Comparison of ENCODE assay signal across 9 cellular contexts in genomic region chr2:239303711-239304532, GRCh38.
DNase-seq lines count a peak whose midpoint lies in the region; ATAC-seq, FAIRE-seq and TF ChIP-seq lines count a peak whose summit lies in the region.
"Had no signal": no experiment of that assay in that cellular context is flagged by ENCODE, and none has a peak within 500 bp of the region (broad histone marks: within the 10 kb centered on the region; RNA-seq: fewer than 3 reads in every experiment).

No MANE protein-coding gene starts in this region.

- peaks cover 100% of the 10 kb centered on the region for H3K79me2 ChIP-seq in DND-41 (ENCODE audit: insufficient read depth, low read length)

- no peak overlapping the region for H3K4me3 ChIP-seq in DND-41 (ENCODE audit: low read depth in 1 of 2, low read length in 2 of 2)

- POLR2A ChIA-PET in WTC11 (lab: Charles Lee): interaction anchor here (1.0 kb wide), 1 partner anchor 97 kb away, joined by 3 read pairs; the partner anchor contains the start of gene HDAC4

- no peak overlapping the region for H3K4me3 Mint-ChIP-seq in WTC11
- H3K4me3 Mint-ChIP-seq in nephron progenitor cell: no peak overlapping the region

- no peaks in the 10 kb centered on the region for H3K27me3 Mint-ChIP-seq in WTC11 (ENCODE audit: low read depth)
- peaks cover 3% of the 10 kb centered on the region for H3K27me3 Mint-ChIP-seq in nephron progenitor cell (ENCODE audit: low read depth, poor library complexity)

- peaks cover 85% of the 10 kb centered on the region for H3K36me3 ChIP-seq in DND-41 (ENCODE audit: insufficient read depth, low read length)

- no peak for FAIRE-seq in HTR-8/SVneo (lab: Jason Lieb, UNC)

- H3K27ac Mint-ChIP-seq in WTC11 (peak overlapping the region; percentile 90), nephron progenitor cell (peak overlapping the region; percentile 10)

- peaks cover 92% of the 10 kb centered on the region for H4K20me1 ChIP-seq in DND-41 (ENCODE audit: insufficient read depth, low read length)

- DNase-seq in DND-41: no peak
- no peak for DNase-seq in WTC11 (ENCODE audit: low spot score)
- DNase-seq in nephron progenitor cell: no peak
- no peak for DNase-seq in stimulated activated CD8-positive, alpha-beta memory T cell treated with anti-CD3 and anti-CD28 coated beads, Interleukin-4, amount 100 ng/mL, for 48 hours
- no peak for DNase-seq in HTR-8/SVneo (ENCODE audit: insufficient read length, low spot score)
- no peak for DNase-seq in NCI-H2107 treated with DMSO at 0.1 percent for 48 hours (lab: John Stamatoyannopoulos, UW; ENCODE audit: unreplicated experiment)
- DNase-seq: NCI-H446 treated with DMSO at 0.1 percent for 48 hours had no signal

- no peak for ATAC-seq in DND-41 (ENCODE audit: insufficient read depth, low read depth)
- ATAC-seq in GM21447 (IDR thresholded peaks at IDR 0.05; ENCODE audit: unreplicated experiment): peak; percentile 63
- no peak for ATAC-seq in WTC11
- no peak for ATAC-seq in HG02885 (IDR thresholded peaks at IDR 0.05; ENCODE audit: poor library complexity, unreplicated experiment)

- CTCF ChIA-PET in WTC11 (lab: Charles Lee): interaction anchor here (0.9 to 1.7 kb wide), 3 partner anchors 8 to 12 kb away, joined by 3 to 5 read pairs (median 3); no protein-coding TSS in a partner anchor

- H3K4me2 ChIP-seq in DND-41 (ENCODE audit: insufficient read depth, low read length): no peak overlapping the region

- no peak for TF ChIP-seq CTCF in DND-41 (IDR thresholded peaks at IDR 0.05; ENCODE audit: borderline replicate concordance, extremely low read depth, low read length, poor library complexity, severe bottlenecking)
- no peak for TF ChIP-seq CTCF in WTC11 (IDR thresholded peaks at IDR 0.05)
- TF ChIP-seq CTCF in nephron progenitor cell (IDR thresholded peaks at IDR 0.05): no peak

- H3K27me3 ChIP-seq in DND-41 (ENCODE audit: insufficient read depth, low read length, poor library complexity): no peaks in the 10 kb centered on the region

- H3K4me1 ChIP-seq in DND-41 (ENCODE audit: insufficient read depth, low read length): peaks cover 85% of the 10 kb centered on the region

- H3K27ac ChIP-seq in DND-41 (ENCODE audit: low read length): peak overlapping the region; percentile 74

- H3K9me3 ChIP-seq in DND-41 (ENCODE audit: insufficient read depth, low read length, severe bottlenecking): peaks cover 4% of the 10 kb centered on the region

- peaks cover 42% of the 10 kb centered on the region for H3K4me1 Mint-ChIP-seq in WTC11
- H3K4me1 Mint-ChIP-seq in nephron progenitor cell: peaks cover 80% of the 10 kb centered on the region

- peaks cover 2% of the 10 kb centered on the region; the same call in 1 of the 2 replicates for H3K36me3 Mint-ChIP-seq in WTC11
- H3K36me3 Mint-ChIP-seq in nephron progenitor cell (ENCODE audit: low read depth): no peaks in the 10 kb centered on the region

- no peak overlapping the region for H2AFZ ChIP-seq in DND-41 (ENCODE audit: low read depth, low read length)

- H3K9ac ChIP-seq in DND-41 (ENCODE audit: low read depth, low read length): 0 out of 2 replicates have a peak overlapping the region, but pooled peaks have one; percentile 7

- H3K9me3 Mint-ChIP-seq in WTC11 (no peaks in the 10 kb centered on the region), nephron progenitor cell (no peaks in the 10 kb centered on the region)

TF ChIP-seq in WTC11, 78 proteins besides CTCF, POLR2A, EP300 and RAD21:
- TF ChIP-seq GRHL2 (CRISPR knock-in tag; IDR thresholded peaks at IDR 0.05; ENCODE audit: insufficient replicate concordance, severe bottlenecking) (no peak), MYBL2 (CRISPR knock-in tag; IDR thresholded peaks at IDR 0.05) (no peak), CREB1 (CRISPR knock-in tag; IDR thresholded peaks at IDR 0.05) (no peak), KAT7 (CRISPR knock-in tag; IDR thresholded peaks at IDR 0.05; ENCODE audit: borderline replicate concordance) (no peak), USF1 (CRISPR knock-in tag; IDR thresholded peaks at IDR 0.05) (no peak), SOX15 (CRISPR knock-in tag; IDR thresholded peaks at IDR 0.05) (no peak), HMGXB4 (CRISPR knock-in tag; IDR thresholded peaks at IDR 0.05) (no peak), ZNF425 (CRISPR knock-in tag; conservative IDR thresholded peaks at IDR 0.05) (no peak), ZNF423 (CRISPR knock-in tag; IDR thresholded peaks at IDR 0.05) (no peak), SP1 (CRISPR knock-in tag; conservative IDR thresholded peaks at IDR 0.05) (no peak), ZNF281 (CRISPR knock-in tag; IDR thresholded peaks at IDR 0.05) (no peak), IRF1 (CRISPR knock-in tag; IDR thresholded peaks at IDR 0.05) (no peak)
